1 cellular context compared by ENCODE assay signal in genomic region chr7:4744391-4745264, GRCh38.
TF ChIP-seq lines count a peak whose summit lies in the region.

No MANE protein-coding gene starts in this region.

TF ChIP-seq in K562, 482 proteins besides CTCF, POLR2A, EP300 and RAD21 (continued from another document and continues in another):
- TF ChIP-seq E2F8 (IDR thresholded peaks at IDR 0.05; ENCODE audit: low read depth, partially characterized antibody) (no peak), ZBTB40 (IDR thresholded peaks at IDR 0.05) (no peak), ZBTB40 (CRISPR knock-in tag; IDR thresholded peaks at IDR 0.05) (no peak), MNT (conservative IDR thresholded peaks at IDR 0.05) (peak in 1 of 2 experiments; percentile 79), SNIP1 (IDR thresholded peaks at IDR 0.05; ENCODE audit: low read depth) (no peak), HDAC2 (IDR thresholded peaks at IDR 0.05) (0 out of 2 replicates have a peak, but pooled peaks have one; percentile 39), CLOCK (CRISPR knock-in tag; IDR thresholded peaks at IDR 0.05; ENCODE audit: borderline replicate concordance) (no peak), ZNF24 (IDR thresholded peaks at IDR 0.05) (no peak), HOXB6 (CRISPR knock-in tag; IDR thresholded peaks at IDR 0.05; ENCODE audit: borderline replicate concordance) (no peak), JUND (IDR thresholded peaks at IDR 0.05; ENCODE audit: borderline replicate concordance, low read depth, low read length) (peak; percentile 45; the same call in 1 of the 2 replicates), JUND (tag; IDR thresholded peaks at IDR 0.05; ENCODE audit: borderline replicate concordance, low read depth, low read length) (no peak; the same call in 2 of the 3 replicates), PPARD (CRISPR knock-in tag; IDR thresholded peaks at IDR 0.05) (no peak), RBM14 (IDR thresholded peaks at IDR 0.05; ENCODE audit: borderline replicate concordance, insufficient read depth, low read depth, low read length) (no peak), ZNF408 (CRISPR knock-in tag; IDR thresholded peaks at IDR 0.05; ENCODE audit: low read depth) (no peak), THRAP3 (IDR thresholded peaks at IDR 0.05; ENCODE audit: borderline replicate concordance) (no peak), CEBPB (tag; IDR thresholded peaks at IDR 0.05) (no peak), KLF13 (tag; IDR thresholded peaks at IDR 0.05; ENCODE audit: borderline replicate concordance, low read depth) (peak; percentile 65; the same call in 1 of the 2 replicates), GMEB1 (CRISPR knock-in tag; IDR thresholded peaks at IDR 0.05) (no peak), HDAC6 (IDR thresholded peaks at IDR 0.05; ENCODE audit: low read depth, low read length) (no peak), ZZZ3 (IDR thresholded peaks at IDR 0.05) (no peak), TSC22D4 (tag; IDR thresholded peaks at IDR 0.05) (no peak), MYC (IDR thresholded peaks at IDR 0.05; ENCODE audit: low read depth, low read length) (peak; percentile 25; the same call in 1 of the 2 replicates), MYC (CRISPR knock-in tag; IDR thresholded peaks at IDR 0.05; ENCODE audit: borderline replicate concordance, low read depth) (no peak), RERE (CRISPR knock-in tag; IDR thresholded peaks at IDR 0.05; ENCODE audit: borderline replicate concordance) (no peak), ELF2 (CRISPR knock-in tag; IDR thresholded peaks at IDR 0.05) (no peak), NR1H2 (CRISPR knock-in tag; IDR thresholded peaks at IDR 0.05) (no peak), GABPB2 (CRISPR knock-in tag; conservative IDR thresholded peaks at IDR 0.05) (no peak), ZNF449 (CRISPR knock-in tag; IDR thresholded peaks at IDR 0.05) (no peak), BRCA1 (IDR thresholded peaks at IDR 0.05) (no peak), BRCA1 (CRISPR knock-in tag; IDR thresholded peaks at IDR 0.05) (no peak), BHLHE40 (IDR thresholded peaks at IDR 0.05; ENCODE audit: low read length) (no peak)
